In the genomic region with DNA sequence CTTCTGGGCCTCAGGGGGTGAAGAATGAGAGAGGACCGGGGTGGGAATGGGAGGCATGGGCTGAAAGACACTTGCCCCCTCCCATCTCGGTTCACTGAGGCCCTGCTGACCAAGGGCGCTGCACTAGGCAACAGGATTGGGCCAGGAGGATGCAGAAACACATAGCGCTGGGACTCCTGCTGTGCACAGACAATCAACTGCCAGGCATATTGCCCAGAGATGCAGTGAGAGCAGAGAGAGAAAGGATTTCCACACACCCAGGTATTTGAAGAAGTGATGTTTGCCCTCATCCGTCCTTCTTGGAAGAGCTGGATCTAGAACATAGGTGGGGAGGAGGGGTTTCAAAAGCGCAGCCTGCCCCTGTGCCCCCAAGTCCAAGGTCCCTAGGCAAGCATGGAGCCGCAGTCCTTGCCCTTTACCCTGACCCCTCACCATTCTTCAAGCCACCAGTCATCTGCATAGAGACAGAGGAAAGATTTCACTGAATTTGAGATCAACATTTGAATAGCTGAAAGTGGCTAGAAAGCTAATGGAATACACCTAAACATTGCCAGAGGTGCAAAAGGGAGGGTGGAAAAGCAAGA, we compare ENCODE assay signal across 1 cellular context.
TF ChIP-seq lines count a peak whose summit lies in the region.

No MANE protein-coding gene starts in this region.

TF ChIP-seq in GM23338, 12 proteins besides CTCF, POLR2A, EP300 and RAD21 (continued from another document):
- TF ChIP-seq, protein P1, sequence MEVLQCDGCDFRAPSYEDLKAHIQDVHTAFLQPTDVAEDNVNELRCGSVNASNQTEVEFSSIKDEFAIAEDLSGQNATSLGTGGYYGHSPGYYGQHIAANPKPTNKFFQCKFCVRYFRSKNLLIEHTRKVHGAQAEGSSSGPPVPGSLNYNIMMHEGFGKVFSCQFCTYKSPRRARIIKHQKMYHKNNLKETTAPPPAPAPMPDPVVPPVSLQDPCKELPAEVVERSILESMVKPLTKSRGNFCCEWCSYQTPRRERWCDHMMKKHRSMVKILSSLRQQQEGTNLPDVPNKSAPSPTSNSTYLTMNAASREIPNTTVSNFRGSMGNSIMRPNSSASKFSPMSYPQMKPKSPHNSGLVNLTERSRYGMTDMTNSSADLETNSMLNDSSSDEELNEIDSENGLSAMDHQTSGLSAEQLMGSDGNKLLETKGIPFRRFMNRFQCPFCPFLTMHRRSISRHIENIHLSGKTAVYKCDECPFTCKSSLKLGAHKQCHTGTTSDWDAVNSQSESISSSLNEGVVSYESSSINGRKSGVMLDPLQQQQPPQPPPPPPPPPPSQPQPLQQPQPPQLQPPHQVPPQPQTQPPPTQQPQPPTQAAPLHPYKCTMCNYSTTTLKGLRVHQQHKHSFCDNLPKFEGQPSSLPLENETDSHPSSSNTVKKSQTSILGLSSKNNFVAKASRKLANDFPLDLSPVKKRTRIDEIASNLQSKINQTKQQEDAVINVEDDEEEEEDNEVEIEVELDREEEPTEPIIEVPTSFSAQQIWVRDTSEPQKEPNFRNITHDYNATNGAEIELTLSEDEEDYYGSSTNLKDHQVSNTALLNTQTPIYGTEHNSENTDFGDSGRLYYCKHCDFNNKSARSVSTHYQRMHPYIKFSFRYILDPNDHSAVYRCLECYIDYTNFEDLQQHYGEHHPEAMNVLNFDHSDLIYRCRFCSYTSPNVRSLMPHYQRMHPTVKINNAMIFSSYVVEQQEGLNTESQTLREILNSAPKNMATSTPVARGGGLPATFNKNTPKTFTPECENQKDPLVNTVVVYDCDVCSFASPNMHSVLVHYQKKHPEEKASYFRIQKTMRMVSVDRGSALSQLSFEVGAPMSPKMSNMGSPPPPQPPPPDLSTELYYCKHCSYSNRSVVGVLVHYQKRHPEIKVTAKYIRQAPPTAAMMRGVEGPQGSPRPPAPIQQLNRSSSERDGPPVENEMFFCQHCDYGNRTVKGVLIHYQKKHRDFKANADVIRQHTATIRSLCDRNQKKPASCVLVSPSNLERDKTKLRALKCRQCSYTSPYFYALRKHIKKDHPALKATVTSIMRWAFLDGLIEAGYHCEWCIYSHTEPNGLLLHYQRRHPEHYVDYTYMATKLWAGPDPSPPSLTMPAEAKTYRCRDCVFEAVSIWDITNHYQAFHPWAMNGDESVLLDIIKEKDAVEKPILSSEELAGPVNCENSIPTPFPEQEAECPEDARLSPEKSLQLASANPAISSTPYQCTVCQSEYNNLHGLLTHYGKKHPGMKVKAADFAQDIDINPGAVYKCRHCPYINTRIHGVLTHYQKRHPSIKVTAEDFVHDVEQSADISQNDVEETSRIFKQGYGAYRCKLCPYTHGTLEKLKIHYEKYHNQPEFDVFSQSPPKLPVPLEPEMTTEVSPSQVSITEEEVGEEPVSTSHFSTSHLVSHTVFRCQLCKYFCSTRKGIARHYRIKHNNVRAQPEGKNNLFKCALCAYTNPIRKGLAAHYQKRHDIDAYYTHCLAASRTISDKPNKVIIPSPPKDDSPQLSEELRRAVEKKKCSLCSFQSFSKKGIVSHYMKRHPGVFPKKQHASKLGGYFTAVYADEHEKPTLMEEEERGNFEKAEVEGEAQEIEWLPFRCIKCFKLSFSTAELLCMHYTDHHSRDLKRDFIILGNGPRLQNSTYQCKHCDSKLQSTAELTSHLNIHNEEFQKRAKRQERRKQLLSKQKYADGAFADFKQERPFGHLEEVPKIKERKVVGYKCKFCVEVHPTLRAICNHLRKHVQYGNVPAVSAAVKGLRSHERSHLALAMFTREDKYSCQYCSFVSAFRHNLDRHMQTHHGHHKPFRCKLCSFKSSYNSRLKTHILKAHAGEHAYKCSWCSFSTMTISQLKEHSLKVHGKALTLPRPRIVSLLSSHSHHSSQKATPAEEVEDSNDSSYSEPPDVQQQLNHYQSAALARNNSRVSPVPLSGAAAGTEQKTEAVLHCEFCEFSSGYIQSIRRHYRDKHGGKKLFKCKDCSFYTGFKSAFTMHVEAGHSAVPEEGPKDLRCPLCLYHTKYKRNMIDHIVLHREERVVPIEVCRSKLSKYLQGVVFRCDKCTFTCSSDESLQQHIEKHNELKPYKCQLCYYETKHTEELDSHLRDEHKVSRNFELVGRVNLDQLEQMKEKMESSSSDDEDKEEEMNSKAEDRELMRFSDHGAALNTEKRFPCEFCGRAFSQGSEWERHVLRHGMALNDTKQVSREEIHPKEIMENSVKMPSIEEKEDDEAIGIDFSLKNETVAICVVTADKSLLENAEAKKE (CRISPR knock-in tag; IDR thresholded peaks at IDR 0.05) = no peak
- TF ChIP-seq POLR2AphosphoS5 (IDR thresholded peaks at IDR 0.05; ENCODE audit: low read depth) (no peak), REST (IDR thresholded peaks at IDR 0.05; ENCODE audit: unreplicated experiment) (no peak), STAT1 (IDR thresholded peaks at IDR 0.05; ENCODE audit: unreplicated experiment) (no peak), ZNF331 (CRISPR knock-in tag; IDR thresholded peaks at IDR 0.05; ENCODE audit: low read depth) (no peak), ZNF114 (CRISPR knock-in tag; IDR thresholded peaks at IDR 0.05) (no peak)
